Comparison of ENCODE assay signal across 17 cellular contexts in the genomic region with DNA sequence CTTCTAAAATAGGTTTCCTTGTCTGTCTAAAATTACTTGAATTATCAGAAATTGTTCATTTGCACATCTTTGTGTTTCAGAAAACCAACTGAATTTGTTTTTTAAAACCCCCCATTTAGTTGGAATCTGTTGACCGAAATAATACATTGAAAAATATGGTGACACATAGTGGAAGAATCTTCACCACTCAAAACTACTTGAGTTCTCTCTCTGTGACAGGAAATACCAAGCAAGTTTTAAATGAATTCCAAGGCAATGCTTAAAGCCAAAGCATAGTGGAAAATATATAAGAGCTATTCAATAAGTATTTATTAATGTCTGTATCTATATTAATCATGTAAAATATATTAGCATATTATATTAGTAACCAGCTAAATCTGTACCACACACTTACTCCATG.
A peak's percentile ranks its signal among the peaks of the same experiment; 100 is the strongest.
DNase-seq lines count a peak whose midpoint lies in the region; ATAC-seq and TF ChIP-seq lines count a peak whose summit lies in the region.
"Had no signal": no experiment of that assay in that cellular context is flagged by ENCODE, and none has a peak within 500 bp of the region (broad histone marks: within the 10 kb centered on the region; RNA-seq: fewer than 3 reads in every experiment).

No MANE protein-coding gene starts in this region.

- DNase-seq in A172 (ENCODE audit: low spot score) = peak; percentile 70
- peak; percentile 63 for DNase-seq in HT1080 (ENCODE audit: low read depth)
- no peak for DNase-seq in brain microvascular endothelial cell
- peak; percentile 35 for DNase-seq in hepatic stellate cell (ENCODE audit: low spot score)
- no peak for DNase-seq in activated T-helper 2 cell treated with anti-CD3 and anti-CD28 coated beads, Interferon-gamma antibody, Interleukin-2, Interleukin-4, amounts not matched to agents 10 μg/mL and 5 μg/mL and 100 μg/mL, durations not matched to agents 14 hours and 24 hours and 36 hours (ENCODE audit: low spot score)
- DNase-seq in thyroid gland = no peak
- no peak for DNase-seq in activated naive CD4-positive, alpha-beta T cell treated with anti-CD3 and anti-CD28 coated beads, Interleukin-2, amount 50 U/mL, for 72 hours (ENCODE audit: low spot score in 2 of 2)
- no peak for DNase-seq in SHP77 (lab: John Stamatoyannopoulos, UW)
- DNase-seq: activated effector memory CD4-positive, alpha-beta T cell treated with Interleukin-2 at 50 U/mL for 16 hours; Calu3; endodermal cell; H9; hypothalamus; NCI-H2029; NCI-H748 treated with DMSO at 0.1 percent for 48 hours; T-helper 9 cell had no signal

- no peak overlapping the region for H3K4me3 Mint-ChIP-seq in activated T-helper 2 cell treated with anti-CD3 and anti-CD28 coated beads, Interferon-gamma antibody, Interleukin-2, Interleukin-4, amounts not matched to agents 10 μg/mL and 5 μg/mL and 100 μg/mL, durations not matched to agents 14 hours and 24 hours and 36 hours (ENCODE audit: low read depth)
- H3K4me3 Mint-ChIP-seq: endodermal cell, H9 had no signal

- H3K27ac Mint-ChIP-seq in activated T-helper 2 cell treated with anti-CD3 and anti-CD28 coated beads, Interferon-gamma antibody, Interleukin-2, Interleukin-4, amounts not matched to agents 10 μg/mL and 5 μg/mL and 100 μg/mL, durations not matched to agents 14 hours and 24 hours and 36 hours = no peak overlapping the region
- H3K27ac Mint-ChIP-seq in activated naive CD4-positive, alpha-beta T cell treated with anti-CD3 and anti-CD28 coated beads, Interleukin-2, amount 50 U/mL, for 72 hours = no peak overlapping the region
- H3K27ac Mint-ChIP-seq: endodermal cell, H9 had no signal

- no peak for TF ChIP-seq POLR2A in thyroid gland (IDR thresholded peaks at IDR 0.05)

- no peak for TF ChIP-seq CTCF in brain microvascular endothelial cell (IDR thresholded peaks at IDR 0.05; ENCODE audit: low read depth, low read length, missing control alignments)
- no peak for TF ChIP-seq CTCF in thyroid gland (IDR thresholded peaks at IDR 0.05)

- 72 to 79% methylated on average over 1 of the region's 1 CpG for WGBS in thyroid gland, 2 donors

- no peaks in the 10 kb centered on the region for H3K36me3 Mint-ChIP-seq in activated T-helper 2 cell treated with anti-CD3 and anti-CD28 coated beads, Interferon-gamma antibody, Interleukin-2, Interleukin-4, amounts not matched to agents 10 μg/mL and 5 μg/mL and 100 μg/mL, durations not matched to agents 14 hours and 24 hours and 36 hours (ENCODE audit: low read depth)
- H3K36me3 Mint-ChIP-seq in activated naive CD4-positive, alpha-beta T cell treated with anti-CD3 and anti-CD28 coated beads, Interleukin-2, amount 50 U/mL, for 72 hours = no peaks in the 10 kb centered on the region

- ATAC-seq in activated naive CD4-positive, alpha-beta T cell treated with anti-CD3 and anti-CD28 coated beads, Interleukin-2, amount 50 U/mL, for 72 hours = no peak
- ATAC-seq: A549 had no signal

- in situ Hi-C loops in brain microvascular endothelial cell (cut with HindIII; ENCODE audit: low pct_ligation_motif_present, low sequenced_read_pairs) = no loop called here

- no peaks in the 10 kb centered on the region for H3K4me1 Mint-ChIP-seq in activated T-helper 2 cell treated with anti-CD3 and anti-CD28 coated beads, Interferon-gamma antibody, Interleukin-2, Interleukin-4, amounts not matched to agents 10 μg/mL and 5 μg/mL and 100 μg/mL, durations not matched to agents 14 hours and 24 hours and 36 hours (ENCODE audit: low read depth)
- H3K4me1 Mint-ChIP-seq: endodermal cell, H9 had no signal

- H3K4me1 ChIP-seq in thyroid gland = no peaks in the 10 kb centered on the region
- H3K4me1 ChIP-seq: A549 had no signal

- H3K36me3 ChIP-seq in brain microvascular endothelial cell (replicated peaks) = no peaks in the 10 kb centered on the region
- H3K36me3 ChIP-seq in thyroid gland = no peaks in the 10 kb centered on the region

- peak overlapping the region; percentile 87 for H3K27ac ChIP-seq in brain microvascular endothelial cell
- H3K27ac ChIP-seq in thyroid gland = no peak overlapping the region
- H3K27ac ChIP-seq: A549 had no signal

- no peaks in the 10 kb centered on the region for H3K27me3 ChIP-seq in brain microvascular endothelial cell (replicated peaks)
- H3K27me3 ChIP-seq in thyroid gland = no peaks in the 10 kb centered on the region

- no peak overlapping the region for H3K4me3 ChIP-seq in brain microvascular endothelial cell (ENCODE audit: low read depth, low read length)
- no peak overlapping the region for H3K4me3 ChIP-seq in thyroid gland (replicated peaks in 1 of 3)
- H3K4me3 ChIP-seq: A549 had no signal

- H3K27me3 Mint-ChIP-seq in activated T-helper 2 cell treated with anti-CD3 and anti-CD28 coated beads, Interferon-gamma antibody, Interleukin-2, Interleukin-4, amounts not matched to agents 10 μg/mL and 5 μg/mL and 100 μg/mL, durations not matched to agents 14 hours and 24 hours and 36 hours (ENCODE audit: low read depth) = no peaks in the 10 kb centered on the region

- no peaks in the 10 kb centered on the region for H3K9me3 Mint-ChIP-seq in activated T-helper 2 cell treated with anti-CD3 and anti-CD28 coated beads, Interferon-gamma antibody, Interleukin-2, Interleukin-4, amounts not matched to agents 10 μg/mL and 5 μg/mL and 100 μg/mL, durations not matched to agents 14 hours and 24 hours and 36 hours
- peaks cover 0 to 8% of the 10 kb centered on the region in 2 donors for H3K9me3 Mint-ChIP-seq in activated naive CD4-positive, alpha-beta T cell treated with anti-CD3 and anti-CD28 coated beads, Interleukin-2, amount 50 U/mL, for 72 hours
- H3K9me3 Mint-ChIP-seq: endodermal cell, H9 had no signal

- no peaks in the 10 kb centered on the region for H3K9me3 ChIP-seq in thyroid gland
- H3K9me3 ChIP-seq: A549 had no signal

- intact Hi-C loops in activated T-helper 2 cell treated with anti-CD3 and anti-CD28 coated beads, Interferon-gamma antibody, Interleukin-2, Interleukin-4, amounts not matched to agents 10 μg/mL and 5 μg/mL and 100 μg/mL, durations not matched to agents 14 hours and 24 hours and 36 hours (cut with micrococcal nuclease) = no loop called here
- intact Hi-C loops in thyroid gland (cut with DNase I) = no loop called here

Comparison
In these comparisons a context has a peak if more than half of its experiments do, and no peak if none do; other contexts are left out.
1. DNase-seq: peak in A172 (single experiment), HT1080 (single experiment) and hepatic stellate cell (single experiment); none in brain microvascular endothelial cell (single experiment), activated T-helper 2 cell treated with anti-CD3 and anti-CD28 coated beads, Interferon-gamma antibody, Interleukin-2, Interleukin-4, amounts not matched to agents 10 μg/mL and 5 μg/mL and 100 μg/mL, durations not matched to agents 14 hours and 24 hours and 36 hours (single experiment), thyroid gland (0 of 2), activated naive CD4-positive, alpha-beta T cell treated with anti-CD3 and anti-CD28 coated beads, Interleukin-2, amount 50 U/mL, for 72 hours (0 of 2) and SHP77 (0 of 2).